1 cellular context compared by ENCODE assay signal in genomic region chr17:7405413-7405881, GRCh38.
TF ChIP-seq lines count a peak whose summit lies in the region.

No MANE protein-coding gene starts in this region.

TF ChIP-seq in SK-N-SH, 30 proteins besides CTCF, POLR2A, EP300 and RAD21 (continued from another document):
- TF ChIP-seq RFX5 (IDR thresholded peaks at IDR 0.05; ENCODE audit: low read length) = no peak
- no peak for TF ChIP-seq YY1 (IDR thresholded peaks at IDR 0.05; ENCODE audit: low read depth)
